In the genomic region with DNA sequence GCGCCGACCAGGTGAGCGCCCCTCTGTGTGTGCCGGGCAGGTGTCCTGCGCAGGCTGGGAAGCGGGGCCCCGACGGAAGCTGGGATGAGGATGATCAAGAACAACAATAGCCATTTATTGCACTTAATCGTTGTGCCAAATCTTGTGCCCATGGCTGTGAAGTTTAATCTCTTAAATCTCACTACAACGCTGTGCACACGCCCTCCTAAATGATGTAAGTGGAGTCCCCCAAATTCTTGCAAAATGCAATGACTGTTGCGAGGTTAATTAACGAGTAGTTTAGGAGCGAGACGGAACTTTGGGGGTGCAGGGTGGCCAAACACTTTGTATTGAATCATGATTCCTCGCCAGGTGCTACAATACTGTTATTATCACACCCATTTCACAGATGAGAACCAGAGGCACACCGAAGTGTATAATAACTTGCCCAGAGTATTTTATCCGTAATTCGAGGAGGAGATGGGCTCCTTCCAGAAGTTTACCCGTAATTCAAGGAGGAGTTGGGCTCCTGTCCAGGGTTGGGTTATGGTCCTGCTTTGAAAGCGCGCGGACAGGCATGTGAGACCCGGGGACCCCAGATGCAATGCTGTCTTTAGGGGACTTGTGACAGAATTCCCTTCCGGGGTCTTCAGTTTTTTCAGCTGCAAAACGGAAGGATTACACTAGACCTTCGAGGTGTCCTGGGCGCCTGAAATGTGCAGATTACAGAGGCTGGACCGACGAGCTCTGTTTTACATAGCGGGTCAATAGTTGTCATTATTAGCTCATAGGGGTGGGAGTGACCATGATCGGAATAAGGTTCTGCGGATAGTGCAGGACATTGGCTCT, we compare ENCODE assay signal across 1 cellular context.
TF ChIP-seq lines count a peak whose summit lies in the region.

No MANE protein-coding gene starts in this region.

TF ChIP-seq in SK-N-SH, 30 proteins besides CTCF, POLR2A, EP300 and RAD21 (continued from another document):
- TF ChIP-seq FOXM1 (IDR thresholded peaks at IDR 0.05; ENCODE audit: low read depth): no peak
- no peak for TF ChIP-seq ELF1 (IDR thresholded peaks at IDR 0.05)
TF ChIP-seq in SK-N-SH: peak in this region for 0.
